Comparison of ENCODE assay signal across 8 cellular contexts in the genomic region with DNA sequence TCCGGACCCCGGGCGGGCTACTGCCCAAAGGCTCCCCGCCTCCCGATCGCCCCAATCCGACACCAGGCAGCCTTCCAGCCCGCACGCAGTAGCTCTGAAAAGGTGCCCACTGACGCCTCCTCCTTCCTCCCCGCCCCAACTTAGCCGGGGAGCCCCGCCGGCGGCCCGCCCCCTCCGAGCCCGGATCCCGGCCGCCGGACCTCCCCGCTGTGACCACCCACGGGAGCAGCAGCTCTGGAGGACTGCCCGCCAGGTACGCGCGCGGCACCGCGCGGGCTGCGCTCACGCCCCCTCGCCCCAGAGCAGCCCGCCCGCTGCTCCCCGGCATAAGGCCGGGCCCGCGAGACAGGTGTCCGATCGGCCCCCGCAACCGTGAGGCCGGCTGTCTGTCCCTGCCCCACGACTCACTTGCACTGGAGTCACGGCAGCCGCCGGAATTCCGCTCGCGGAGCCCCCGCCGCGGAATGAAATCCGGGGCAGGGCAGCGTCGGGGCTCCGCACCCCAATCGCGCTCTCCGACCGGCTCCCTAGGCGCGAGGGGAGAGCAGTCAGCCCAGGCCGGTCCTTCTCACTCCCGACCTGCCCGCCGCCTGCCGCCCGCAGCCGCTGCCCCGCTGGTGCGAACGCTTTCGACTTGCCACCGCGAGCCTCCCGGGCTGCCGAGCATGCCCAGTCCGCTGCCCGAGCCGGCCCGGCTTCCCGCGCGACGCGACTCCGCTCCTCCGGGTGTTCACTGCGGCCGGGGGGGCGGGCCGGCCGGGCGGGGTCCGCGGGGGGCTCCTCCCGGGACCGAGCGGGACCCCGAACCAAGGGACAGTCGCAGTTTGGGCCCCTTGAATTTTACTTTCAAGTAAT. TPM values are rescaled to one million over a fixed set of nuclear protein-coding genes. Genes with fewer than 3 reads are reported as not detected.
A peak's percentile ranks its signal among the peaks of the same experiment; 100 is the strongest.
DNase-seq lines count a peak whose midpoint lies in the region; ATAC-seq, FAIRE-seq and TF ChIP-seq lines count a peak whose summit lies in the region.

A gene (minus strand): TSS at position 658 of the 855 bp plus-strand sequence. CDS start 279,842 bp downstream, outside the sequence.

- intact Hi-C loops in kidney (cut with DNase I) = no loop called here

- no peaks in the 10 kb centered on the region for H3K36me3 ChIP-seq in kidney (ENCODE audit: control insufficient read depth in 1 of 2, insufficient read depth in 2 of 2, low read length in 2 of 2)

- H3K9me3 ChIP-seq in kidney (ENCODE audit: control insufficient read depth in 1 of 2, low read length in 2 of 2) = no peaks in the 10 kb centered on the region

- peak within 1 kb of the TSS; percentile 88 to 92 for H3K4me3 ChIP-seq in kidney (ENCODE audit: low read length in 2 of 2)

- H3K27ac ChIP-seq in kidney (ENCODE audit: low read depth in 2 of 2, low read length in 2 of 2) = peak within 1 kb of the TSS; percentile 99 to 100

- peak; percentile 63 for DNase-seq in NCI-H748 (lab: John Stamatoyannopoulos, UW; ENCODE audit: unreplicated experiment)
- DNase-seq in NCI-H748 treated with DMSO at 0.1 percent for 48 hours (lab: John Stamatoyannopoulos, UW) = no peak
- peak; percentile 61 for DNase-seq in NCI-H2171 (lab: John Stamatoyannopoulos, UW)
- peak; percentile 79 for DNase-seq in activated CD4-positive, CD25-positive, alpha-beta regulatory T cell treated with anti-CD3 and anti-CD28 coated beads, Interleukin-2, amount 50 U/mL, for 72 hours
- DNase-seq in cerebellum (ENCODE audit: low spot score) = peak; percentile 91
- DNase-seq in kidney = peak; percentile 97
- peak; percentile 60 to 74 for DNase-seq in stimulated activated CD4-positive, alpha-beta T cell treated with anti-CD3 and anti-CD28 coated beads, Interleukin-15, amount 100 ng/mL, for 1 hour (ENCODE audit: low read depth in 1 of 2, low spot score in 1 of 2)

- peak within 1 kb of the TSS; percentile 98 to 100 for H3K9ac ChIP-seq in kidney (ENCODE audit: low read length in 2 of 2)

- FAIRE-seq in kidney (lab: Jason Lieb, UNC) = no peak

- no peak for TF ChIP-seq CTCF in kidney (IDR thresholded peaks at IDR 0.05; ENCODE audit: borderline replicate concordance, extremely low read depth, insufficient read depth)

- peaks cover 7 to 18% of the 10 kb centered on the region in 2 donors for H3K4me1 ChIP-seq in kidney (ENCODE audit: control insufficient read depth in 1 of 2, insufficient read depth in 1 of 2, low read depth in 1 of 2, low read length in 2 of 2)

- peak; percentile 34 for ATAC-seq in HG02885 (IDR thresholded peaks at IDR 0.05; ENCODE audit: poor library complexity, unreplicated experiment)

RNA-seq across cellular contexts. Expression of the gene that starts here (rescaled TPM):
- total RNA-seq in cerebellum (39.2 TPM), kidney (100 TPM)
- polyA plus RNA-seq in kidney (ENCODE audit: insufficient read depth, low read depth, low replicate concordance) = 13.6 TPM
